Comparison of ENCODE assay signal across 10 cellular contexts in genomic region chr1:3320246-3321152, GRCh38.
DNase-seq lines count a peak whose midpoint lies in the region; ATAC-seq and TF ChIP-seq lines count a peak whose summit lies in the region.
"Had no signal": no experiment of that assay in that cellular context is flagged by ENCODE, and none has a peak within 500 bp of the region (broad histone marks: within the 10 kb centered on the region; RNA-seq: fewer than 3 reads in every experiment).

No MANE protein-coding gene starts in this region.

- no peaks in the 10 kb centered on the region for H3K9me2 ChIP-seq in Loucy (replicated peaks; ENCODE audit: low read depth, low read length)

- H4K20me1 ChIP-seq in DND-41 (ENCODE audit: insufficient read depth, low read length) = no peaks in the 10 kb centered on the region
- no peaks in the 10 kb centered on the region for H4K20me1 ChIP-seq in Loucy (ENCODE audit: insufficient read depth, low read length, poor library complexity, severe bottlenecking)
- H4K20me1 ChIP-seq in neural progenitor cell (ENCODE audit: low read depth) = peaks cover 3% of the 10 kb centered on the region

- DNase-seq in DND-41 (no peak), astrocyte of the hippocampus (ENCODE audit: low read depth, low spot score) (peak; percentile 52), neural progenitor cell (ENCODE audit: low spot score) (no peak)

- H3K27me3 Mint-ChIP-seq in neural progenitor cell (ENCODE audit: insufficient read depth, low read depth) = peaks cover 3% of the 10 kb centered on the region
- H3K27me3 Mint-ChIP-seq: activated CD8-positive, alpha-beta memory T cell treated with anti-CD3 and anti-CD28 coated beads, Interleukin-2, amount 10 ng/mL, durations not matched to agents 7 days and 5 days had no signal

- H3K4me2 ChIP-seq in DND-41 (ENCODE audit: insufficient read depth, low read length) (no peak overlapping the region), Loucy (ENCODE audit: low read depth, low read length, poor library complexity, severe bottlenecking) (peak overlapping the region; percentile 43), neural progenitor cell (no peak overlapping the region)

- H3F3A ChIP-seq in Loucy (ENCODE audit: low read depth) = peaks cover 7% of the 10 kb centered on the region; the same call in 1 of the 2 replicates
- peaks cover 34% of the 10 kb centered on the region for H3F3A ChIP-seq in neural progenitor cell (ENCODE audit: low read depth)

- H3K36me3 Mint-ChIP-seq in neural progenitor cell = no peaks in the 10 kb centered on the region
- H3K36me3 Mint-ChIP-seq: activated CD8-positive, alpha-beta memory T cell treated with anti-CD3 and anti-CD28 coated beads, Interleukin-2, amount 10 ng/mL, durations not matched to agents 7 days and 5 days had no signal

- ATAC-seq in DND-41 (ENCODE audit: insufficient read depth, low read depth) (peak; percentile 31; the same call in 1 of the 3 replicates), HG03139 (IDR thresholded peaks at IDR 0.05; ENCODE audit: unreplicated experiment) (no peak), HG03571 (IDR thresholded peaks at IDR 0.05; ENCODE audit: unreplicated experiment) (no peak), GM19455 (IDR thresholded peaks at IDR 0.05; ENCODE audit: unreplicated experiment) (no peak)

- H2AFZ ChIP-seq in DND-41 (ENCODE audit: low read depth, low read length) (no peak overlapping the region), Loucy (ENCODE audit: low read length) (no peak overlapping the region; the same call in 1 of the 2 replicates), neural progenitor cell (replicated peaks) (no peak overlapping the region)

- H3K27me3 ChIP-seq in DND-41 (ENCODE audit: insufficient read depth, low read length, poor library complexity) (no peaks in the 10 kb centered on the region), Loucy (ENCODE audit: insufficient read depth, low read length, poor library complexity, severe bottlenecking) (no peaks in the 10 kb centered on the region), neural progenitor cell (no peaks in the 10 kb centered on the region)
- H3K27me3 ChIP-seq: brain microvascular endothelial cell, uterus had no signal

- peak overlapping the region; percentile 59 for H3K27ac Mint-ChIP-seq in neural progenitor cell
- H3K27ac Mint-ChIP-seq: activated CD8-positive, alpha-beta memory T cell treated with anti-CD3 and anti-CD28 coated beads, Interleukin-2, amount 10 ng/mL, durations not matched to agents 7 days and 5 days had no signal

- no peaks in the 10 kb centered on the region for H3K79me2 ChIP-seq in DND-41 (ENCODE audit: insufficient read depth, low read length)
- H3K79me2 ChIP-seq in Loucy (ENCODE audit: insufficient read depth, low read length) = peaks cover 4% of the 10 kb centered on the region; the same call in 1 of the 2 replicates
- no peaks in the 10 kb centered on the region for H3K79me2 ChIP-seq in neural progenitor cell (ENCODE audit: low read depth)

- no peaks in the 10 kb centered on the region for H3K9me3 Mint-ChIP-seq in neural progenitor cell

- H3K4me1 ChIP-seq in DND-41 (ENCODE audit: insufficient read depth, low read length) = no peaks in the 10 kb centered on the region
- peaks cover 10% of the 10 kb centered on the region for H3K4me1 ChIP-seq in Loucy (ENCODE audit: insufficient read depth, low read length, poor library complexity, severe bottlenecking)
- peaks cover 30% of the 10 kb centered on the region for H3K4me1 ChIP-seq in neural progenitor cell

- H3K9me3 ChIP-seq in DND-41 (ENCODE audit: insufficient read depth, low read length, severe bottlenecking) = no peaks in the 10 kb centered on the region
- H3K9me3 ChIP-seq in Loucy (ENCODE audit: insufficient read depth, low read depth, low read length) = 0 out of 2 replicates have a peak, but pooled peaks cover 4% of the 10 kb centered on the region
- H3K9me3 ChIP-seq in neural progenitor cell (ENCODE audit: low read depth) = no peaks in the 10 kb centered on the region
- H3K9me3 ChIP-seq: uterus had no signal

- TF ChIP-seq CTCF in DND-41 (IDR thresholded peaks at IDR 0.05; ENCODE audit: borderline replicate concordance, extremely low read depth, low read length, poor library complexity, severe bottlenecking) (no peak), Loucy (conservative IDR thresholded peaks at IDR 0.05; ENCODE audit: low read length) (no peak), neural progenitor cell (IDR thresholded peaks at IDR 0.05) (no peak)

- H3K9ac ChIP-seq in DND-41 (ENCODE audit: low read depth, low read length) (no peak overlapping the region), Loucy (ENCODE audit: low read depth, low read length, poor library complexity, severe bottlenecking) (no peak overlapping the region), neural progenitor cell (no peak overlapping the region)

- no peak overlapping the region for H3K4me3 ChIP-seq in DND-41 (ENCODE audit: low read depth in 1 of 2, low read length in 2 of 2)
- no peak overlapping the region for H3K4me3 ChIP-seq in Loucy (ENCODE audit: low read length, poor library complexity, severe bottlenecking)
- no peak overlapping the region for H3K4me3 ChIP-seq in neural progenitor cell
- H3K4me3 ChIP-seq: uterus had no signal

- peaks cover 44% of the 10 kb centered on the region for H3K4me1 Mint-ChIP-seq in neural progenitor cell

- H3K36me3 ChIP-seq in DND-41 (ENCODE audit: insufficient read depth, low read length) (no peaks in the 10 kb centered on the region), Loucy (ENCODE audit: insufficient read depth, low read length) (no peaks in the 10 kb centered on the region), neural progenitor cell (no peaks in the 10 kb centered on the region)
- H3K36me3 ChIP-seq: brain microvascular endothelial cell, uterus had no signal

- H3K27ac ChIP-seq in DND-41 (ENCODE audit: low read length) (no peak overlapping the region), neural progenitor cell (no peak overlapping the region)
- H3K27ac ChIP-seq: brain microvascular endothelial cell, uterus had no signal

- H3K4me3 Mint-ChIP-seq in neural progenitor cell = peak overlapping the region; percentile 22
- H3K4me3 Mint-ChIP-seq: activated CD8-positive, alpha-beta memory T cell treated with anti-CD3 and anti-CD28 coated beads, Interleukin-2, amount 10 ng/mL, durations not matched to agents 7 days and 5 days had no signal
